ENCODE assay signal across 7 cellular contexts in genomic region chrX:132217203-132218073, GRCh38. TPM values are rescaled to one million over a fixed set of nuclear protein-coding genes. Genes with fewer than 3 reads are reported as not detected.
A peak's percentile ranks its signal among the peaks of the same experiment; 100 is the strongest.
DNase-seq lines count a peak whose midpoint lies in the region; ATAC-seq and TF ChIP-seq lines count a peak whose summit lies in the region.

No MANE protein-coding gene starts in this region.

- peak in 1 of 2 donors; percentile 30 for TF ChIP-seq POLR2A in gastrocnemius medialis (IDR thresholded peaks at IDR 0.05)

- no peaks in the 10 kb centered on the region for H3K36me3 ChIP-seq in iPS DF 6.9 (ENCODE audit: control insufficient read depth, insufficient read depth, low read length)
- H3K36me3 ChIP-seq in gastrocnemius medialis = peaks cover 0 to 7% of the 10 kb centered on the region in 2 donors

- no peaks in the 10 kb centered on the region for H3K9me3 ChIP-seq in iPS DF 6.9 (ENCODE audit: control insufficient read depth, insufficient read depth, low read length)
- no peaks in the 10 kb centered on the region for H3K9me3 ChIP-seq in gastrocnemius medialis

- TF ChIP-seq CTCF in gastrocnemius medialis (IDR thresholded peaks at IDR 0.05 in 4 of 5, conservative IDR thresholded peaks at IDR 0.05 in 1 of 5) = no peak

- WGBS in iPS DF 6.9 (ENCODE audit: insufficient coverage, insufficient read length) = no CpG with 5 or more reads among the region's 74 CpGs

- H3K4me3 ChIP-seq in iPS DF 6.9 (ENCODE audit: low read length) = peak overlapping the region; percentile 68; the same call in 1 of the 2 replicates
- H3K4me3 ChIP-seq in gastrocnemius medialis = peak overlapping the region; percentile 65 to 86 (median 76)

- no peaks in the 10 kb centered on the region for H3K27me3 ChIP-seq in iPS DF 6.9 (ENCODE audit: control insufficient read depth, insufficient read depth, low read length)
- H3K27me3 ChIP-seq in gastrocnemius medialis = no peaks in the 10 kb centered on the region

- H3K4me1 ChIP-seq in iPS DF 6.9 (ENCODE audit: control insufficient read depth, insufficient read depth, low read length) (no peaks in the 10 kb centered on the region), gastrocnemius medialis (peaks cover 10 to 24% of the 10 kb centered on the region in 2 donors)

- intact Hi-C loops in gastrocnemius medialis (cut with DNase I; ENCODE audit: low total_unique reads) = loop anchor here (2.0 kb wide), 1 partner anchor 125 kb away; no protein-coding TSS in a partner anchor

- DNase-seq in NCI-H1930 (lab: John Stamatoyannopoulos, UW) (peak; percentile 57 to 67), T-helper 9 cell (peak; percentile 64), astrocyte of the hippocampus (ENCODE audit: low read depth, low spot score) (peak; percentile 76), iPS DF 6.9 (ENCODE audit: low read depth, low spot score) (peak; percentile 29), gastrocnemius medialis (peak; percentile 44 to 52)

- in situ Hi-C loops in gastrocnemius medialis (cut with MboI; ENCODE audit: low sequenced_read_pairs in 4 of 4) = loop anchor here in 1 of 4 donors (25.0 kb wide), 1 partner anchor 130 kb away; no protein-coding TSS in a partner anchor

- no peak overlapping the region for H3K27ac ChIP-seq in iPS DF 6.9 (ENCODE audit: low read length)
- H3K27ac ChIP-seq in gastrocnemius medialis = peak overlapping the region; percentile 94 to 96 (median 94)

- ATAC-seq in GM18519 (IDR thresholded peaks at IDR 0.05; ENCODE audit: low FRiP score, unreplicated experiment) (peak; percentile 45), HG02981 (IDR thresholded peaks at IDR 0.05; ENCODE audit: unreplicated experiment) (peak; percentile 59), gastrocnemius medialis (peak; percentile 55 to 56)

RNA-seq across cellular contexts. Expression of gene RAP2C, which starts 1.8 kb away (rescaled TPM):
- total RNA-seq in gastrocnemius medialis = 10 to 100 TPM in 3 of 4 donors, 1 to 10 TPM in 1; 9.4 to 13.8 (median 13.6) TPM
